In the genomic region with DNA sequence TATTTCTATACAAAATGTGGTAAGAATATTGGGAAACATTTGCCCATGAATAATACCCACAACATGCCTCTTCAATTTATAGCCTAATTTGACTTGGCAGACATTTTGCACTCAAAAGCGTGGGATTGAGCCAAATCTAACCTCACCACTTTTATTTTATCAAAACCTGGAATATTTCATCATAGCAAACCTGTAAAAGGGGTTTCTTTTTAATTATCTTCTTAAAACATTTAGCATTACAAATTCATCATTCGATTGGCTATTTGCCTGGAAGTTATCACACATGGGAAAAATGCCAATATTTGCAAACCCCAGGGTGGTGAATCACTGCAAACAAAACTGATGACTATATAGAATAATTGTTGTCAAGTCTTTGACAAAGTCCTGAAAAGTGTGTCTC, we compare ENCODE assay signal across 24 cellular contexts. TPM values are rescaled to one million over a fixed set of nuclear protein-coding genes. Genes with fewer than 3 reads are reported as not detected.
A peak's percentile ranks its signal among the peaks of the same experiment; 100 is the strongest.
DNase-seq lines count a peak whose midpoint lies in the region; ATAC-seq and TF ChIP-seq lines count a peak whose summit lies in the region.
"Had no signal": no experiment of that assay in that cellular context is flagged by ENCODE, and none has a peak within 500 bp of the region (broad histone marks: within the 10 kb centered on the region; RNA-seq: fewer than 3 reads in every experiment).

No MANE protein-coding gene starts in this region.

- DNase-seq in SK-N-SH (no peak), NCI-H69 (lab: John Stamatoyannopoulos, UW) (peak; percentile 1), astrocyte of the cerebellum (ENCODE audit: low read depth) (peak; percentile 12), nephron progenitor cell (no peak), KG1 (lab: John Stamatoyannopoulos, UW) (no peak), chondrocyte (ENCODE audit: low spot score) (no peak)
- DNase-seq in activated CD4-positive, alpha-beta T cell treated with anti-CD3 and anti-CD28 coated beads for 1 hour: no peak
- DNase-seq: Calu3; CD8-positive, alpha-beta T cell; H7; HFFc6; IMR-90; Karpas-422; MG63; NCI-H1048; NCI-H1694 treated with DMSO at 0.1 percent for 48 hours; NCI-H2227 treated with DMSO at 0.1 percent for 48 hours; NCI-H524 treated with DMSO at 0.1 percent for 48 hours; NK-92 treated with Interleukin-12 subunit alpha and Interleukin-12 subunit beta, amount 100 ng/mL, for 24 hours; SHP77 treated with DMSO at 0.1 percent for 48 hours had no signal

- H3K4me3 Mint-ChIP-seq in nephron progenitor cell (no peak overlapping the region), chondrocyte (ENCODE audit: unreplicated experiment) (no peak overlapping the region)
- H3K4me3 Mint-ChIP-seq: CD8-positive, alpha-beta T cell; HFFc6 had no signal

- no peak for TF ChIP-seq EP300 in SK-N-SH (IDR thresholded peaks at IDR 0.05; ENCODE audit: borderline replicate concordance in 1 of 2, low read depth in 1 of 2, low read length in 1 of 2)

- H3K4me2 ChIP-seq in SK-N-SH: no peak overlapping the region
- H3K4me2 ChIP-seq: BLaER1 treated with 17β-estradiol and CSF1 and Interleukin-3, amounts not matched to agents 10 nM and 100 nM had no signal

- POLR2A ChIA-PET in SK-N-SH (lab: Yijun Ruan, JAX): interaction anchor here (0.6 kb wide), 1 partner anchor 15 kb away, joined by 3 read pairs; no protein-coding TSS in a partner anchor

- WGBS in SK-N-SH (ENCODE audit: low lambda C conversion rate): 2% methylated on average over 2 of the region's 2 CpGs

- H3K79me2 ChIP-seq in SK-N-SH (ENCODE audit: insufficient read depth): no peaks in the 10 kb centered on the region

- no peak overlapping the region for H2AFZ ChIP-seq in SK-N-SH (ENCODE audit: low read depth)

- H3K9me3 ChIP-seq in SK-N-SH: no peaks in the 10 kb centered on the region
- H3K9me3 ChIP-seq: BLaER1 treated with 17β-estradiol and CSF1 and Interleukin-3, amounts not matched to agents 10 nM and 100 nM; MG63 had no signal

- H3K27ac ChIP-seq in SK-N-SH (ENCODE audit: low read depth in 2 of 2, low read length in 1 of 2): no peak overlapping the region
- H3K27ac ChIP-seq: BLaER1 treated with 17β-estradiol and CSF1 and Interleukin-3, amounts not matched to agents 10 nM and 100 nM; HL-60 had no signal

- no peak for TF ChIP-seq RAD21 in SK-N-SH (IDR thresholded peaks at IDR 0.05; ENCODE audit: low read length)

- no peaks in the 10 kb centered on the region for H3K9me2 ChIP-seq in SK-N-SH

- H3K9ac ChIP-seq in SK-N-SH: no peak overlapping the region
- H3K9ac ChIP-seq: BLaER1 treated with 17β-estradiol and CSF1 and Interleukin-3, amounts not matched to agents 10 nM and 100 nM had no signal

- H3K9me3 Mint-ChIP-seq in nephron progenitor cell (no peaks in the 10 kb centered on the region), chondrocyte (ENCODE audit: low read depth) (peaks cover 18% of the 10 kb centered on the region)

- ATAC-seq in SK-N-SH treated with all-trans-retinoic acid at 6 μM for 48 hours: no peak
- ATAC-seq: CD8-positive, alpha-beta T cell had no signal

- in situ Hi-C loops in astrocyte of the cerebellum (cut with HindIII; ENCODE audit: low sequenced_read_pairs): no loop called here

- no peaks in the 10 kb centered on the region for H3K36me3 Mint-ChIP-seq in nephron progenitor cell (ENCODE audit: low read depth)
- no peaks in the 10 kb centered on the region for H3K36me3 Mint-ChIP-seq in chondrocyte (ENCODE audit: low read depth)
- H3K36me3 Mint-ChIP-seq: CD8-positive, alpha-beta T cell had no signal

- H3K27me3 Mint-ChIP-seq in nephron progenitor cell (ENCODE audit: low read depth, poor library complexity) (peaks cover 5% of the 10 kb centered on the region), chondrocyte (ENCODE audit: low read depth) (no peaks in the 10 kb centered on the region)

- CTCF ChIA-PET in SK-N-SH (lab: Yijun Ruan, JAX): no interaction called here

- H3K27me3 ChIP-seq in SK-N-SH (ENCODE audit: insufficient read depth): no peaks in the 10 kb centered on the region
- H3K27me3 ChIP-seq: BLaER1 treated with 17β-estradiol and CSF1 and Interleukin-3, amounts not matched to agents 10 nM and 100 nM; MG63 had no signal

- H3K27ac Mint-ChIP-seq in nephron progenitor cell: peak overlapping the region; percentile 53
- H3K27ac Mint-ChIP-seq in chondrocyte (ENCODE audit: unreplicated experiment): no peak overlapping the region
- H3K27ac Mint-ChIP-seq: CD8-positive, alpha-beta T cell; HFFc6 had no signal

- no peaks in the 10 kb centered on the region for H3F3A ChIP-seq in SK-N-SH (replicated peaks; ENCODE audit: insufficient read depth)

- no peaks in the 10 kb centered on the region for H3K36me3 ChIP-seq in SK-N-SH (replicated peaks in 1 of 2; ENCODE audit: control insufficient read depth in 1 of 2, insufficient read depth in 2 of 2, low read length in 1 of 2)
- H3K36me3 ChIP-seq: BLaER1 treated with 17β-estradiol and CSF1 and Interleukin-3, amounts not matched to agents 10 nM and 100 nM; MG63 had no signal

- TF ChIP-seq CTCF in SK-N-SH (IDR thresholded peaks at IDR 0.05) (no peak), astrocyte of the cerebellum (IDR thresholded peaks at IDR 0.05; ENCODE audit: low read depth, low read length, missing control alignments) (no peak), nephron progenitor cell (IDR thresholded peaks at IDR 0.05) (no peak), chondrocyte (IDR thresholded peaks at IDR 0.05) (no peak)

- no peaks in the 10 kb centered on the region for H4K20me1 ChIP-seq in SK-N-SH (ENCODE audit: insufficient read depth)
- H4K20me1 ChIP-seq: BLaER1 treated with 17β-estradiol and CSF1 and Interleukin-3, amounts not matched to agents 10 nM and 100 nM had no signal

- H3K4me3 ChIP-seq in SK-N-SH (ENCODE audit: low read depth in 2 of 2, low read length in 1 of 2) (no peak overlapping the region), astrocyte of the cerebellum (ENCODE audit: low read depth, low read length) (no peak overlapping the region)
- H3K4me3 ChIP-seq: BLaER1 treated with 17β-estradiol and CSF1 and Interleukin-3, amounts not matched to agents 10 nM and 100 nM; MG63 had no signal

- H3K4me1 ChIP-seq in SK-N-SH (ENCODE audit: control insufficient read depth in 1 of 2, insufficient read depth in 2 of 2, low read depth in 1 of 2, low read length in 1 of 2): no peaks in the 10 kb centered on the region

- H3K4me1 Mint-ChIP-seq in nephron progenitor cell (no peaks in the 10 kb centered on the region), chondrocyte (ENCODE audit: low read depth) (no peaks in the 10 kb centered on the region)

TF ChIP-seq in SK-N-SH treated with all-trans-retinoic acid at 6 μM for 48 hours, 23 proteins besides CTCF, POLR2A, EP300 and RAD21:
- TF ChIP-seq ISL1 (CRISPR knock-in tag; IDR thresholded peaks at IDR 0.05): 0 out of 2 replicates have a peak, but pooled peaks have one; percentile 17
- no peak for TF ChIP-seq ESRRG (CRISPR knock-in tag; IDR thresholded peaks at IDR 0.05)
- no peak for TF ChIP-seq TCF4 (CRISPR knock-in tag; IDR thresholded peaks at IDR 0.05; ENCODE audit: borderline replicate concordance)
- no peak for TF ChIP-seq SNAI2 (CRISPR knock-in tag; IDR thresholded peaks at IDR 0.05)
- no peak for TF ChIP-seq GLIS3 (CRISPR knock-in tag; IDR thresholded peaks at IDR 0.05)
- TF ChIP-seq CSDC2 (CRISPR knock-in tag; IDR thresholded peaks at IDR 0.05): no peak

TF ChIP-seq in SK-N-SH, 30 proteins besides CTCF, POLR2A, EP300 and RAD21:
- TF ChIP-seq NFIC (IDR thresholded peaks at IDR 0.05; ENCODE audit: borderline replicate concordance): no peak
- no peak for TF ChIP-seq POLR2AphosphoS5 (IDR thresholded peaks at IDR 0.05; ENCODE audit: low read depth, low read length)
- TF ChIP-seq, protein P1, sequence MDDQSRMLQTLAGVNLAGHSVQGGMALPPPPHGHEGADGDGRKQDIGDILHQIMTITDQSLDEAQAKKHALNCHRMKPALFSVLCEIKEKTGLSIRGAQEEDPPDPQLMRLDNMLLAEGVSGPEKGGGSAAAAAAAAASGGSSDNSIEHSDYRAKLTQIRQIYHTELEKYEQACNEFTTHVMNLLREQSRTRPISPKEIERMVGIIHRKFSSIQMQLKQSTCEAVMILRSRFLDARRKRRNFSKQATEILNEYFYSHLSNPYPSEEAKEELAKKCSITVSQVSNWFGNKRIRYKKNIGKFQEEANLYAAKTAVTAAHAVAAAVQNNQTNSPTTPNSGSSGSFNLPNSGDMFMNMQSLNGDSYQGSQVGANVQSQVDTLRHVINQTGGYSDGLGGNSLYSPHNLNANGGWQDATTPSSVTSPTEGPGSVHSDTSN (IDR thresholded peaks at IDR 0.05): no peak
- no peak for TF ChIP-seq RCOR1 (IDR thresholded peaks at IDR 0.05; ENCODE audit: low read length)
- no peak for TF ChIP-seq JUND (IDR thresholded peaks at IDR 0.05)
- TF ChIP-seq TEAD4 (IDR thresholded peaks at IDR 0.05; ENCODE audit: borderline replicate concordance, insufficient read depth): no peak

RNA-seq across cellular contexts. Expression of a gene that starts 56.2 kb away (rescaled TPM):
- 0.12 TPM in 1 of 2 replicates, not detected in the other for polyA plus RNA-seq in SK-N-SH (2012; rRNA removed)
- polyA plus RNA-seq in SK-N-SH (2012; cell fraction: cytosol; rRNA removed): 0.03 and 0.05 TPM in 2 replicates
- 0.15 and 0.19 TPM in 2 replicates for polyA plus RNA-seq in SK-N-SH (2012; cell fraction: nucleus; rRNA removed)
- not detected in 3 replicates for total RNA-seq in chondrocyte
- total RNA-seq: Calu3; CD8-positive, alpha-beta T cell; H7; HFFc6; IMR-90; T-helper 1 cell treated with Interleukin-12 subunit alpha and Interleukin-12 subunit beta and Interleukin-4 antibody, amounts not matched to agents 30 ng/mL and 1 ng/mL, for 36 hours had no signal
- polyA plus RNA-seq: IMR-90 had no signal

Comparison
In these comparisons a context has a peak if more than half of its experiments do, and no peak if none do; other contexts are left out.
1. DNase-seq: peak in NCI-H69 (single experiment) and astrocyte of the cerebellum (single experiment); none in SK-N-SH (single experiment), nephron progenitor cell (single experiment), activated CD4-positive, alpha-beta T cell treated with anti-CD3 and anti-CD28 coated beads for 1 hour (single experiment), KG1 (single experiment) and chondrocyte (single experiment).